ENCODE assay signal across 13 cellular contexts in the genomic region with DNA sequence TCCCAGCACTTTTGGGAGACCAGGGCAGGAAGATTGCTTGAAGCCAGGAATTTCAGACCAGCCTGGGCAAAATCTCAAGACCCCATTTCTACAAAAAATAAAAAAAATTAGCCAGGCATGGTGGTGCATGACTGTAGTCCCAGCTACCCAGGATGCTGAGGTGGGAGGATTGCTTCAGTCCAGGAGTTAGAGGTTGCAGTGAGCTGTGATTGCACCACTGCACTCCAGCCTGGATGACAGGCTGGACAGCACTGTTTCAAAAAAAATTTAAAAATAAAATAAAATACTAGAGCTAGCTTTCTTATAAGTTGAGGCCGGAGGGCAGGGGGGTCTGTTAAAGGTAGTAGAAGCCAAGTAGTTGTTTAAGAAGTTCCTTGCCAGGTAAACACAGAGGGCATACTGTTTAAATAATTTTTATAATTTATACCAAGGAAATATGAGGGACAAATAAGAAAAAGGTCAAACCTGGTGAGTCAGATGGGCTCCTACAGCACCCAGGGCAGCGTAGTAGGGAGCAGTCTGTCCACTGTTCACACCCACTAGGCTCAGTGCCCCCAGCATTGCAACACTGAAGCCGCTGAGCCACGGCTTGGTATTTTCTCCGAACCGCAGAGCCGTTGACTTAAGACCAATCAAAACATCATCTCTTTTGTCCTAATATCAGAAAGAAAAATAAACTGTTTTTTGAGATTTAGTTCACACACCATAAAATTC. TPM values are rescaled to one million over a fixed set of nuclear protein-coding genes. Genes with fewer than 3 reads are reported as not detected.
DNase-seq lines count a peak whose midpoint lies in the region; ATAC-seq and TF ChIP-seq lines count a peak whose summit lies in the region.
"Had no signal": no experiment of that assay in that cellular context is flagged by ENCODE, and none has a peak within 500 bp of the region (broad histone marks: within the 10 kb centered on the region; RNA-seq: fewer than 3 reads in every experiment).

No MANE protein-coding gene starts in this region.

- H3K27me3 ChIP-seq in SK-N-SH (ENCODE audit: insufficient read depth), result no peaks in the 10 kb centered on the region
- no peaks in the 10 kb centered on the region for H3K27me3 ChIP-seq in thoracic aorta (replicated peaks; ENCODE audit: insufficient read depth)
- H3K27me3 ChIP-seq: uterus had no signal

- H3K4me1 ChIP-seq in SK-N-SH (ENCODE audit: control insufficient read depth in 1 of 2, insufficient read depth in 2 of 2, low read depth in 1 of 2, low read length in 1 of 2) (no peaks in the 10 kb centered on the region), thoracic aorta (ENCODE audit: control insufficient read depth in 1 of 2, low read depth in 2 of 2) (peaks cover 0 to 7% of the 10 kb centered on the region in 2 donors)
- H3K4me1 ChIP-seq: uterus had no signal

- no peaks in the 10 kb centered on the region for H3K9me3 ChIP-seq in SK-N-SH
- no peaks in the 10 kb centered on the region for H3K9me3 ChIP-seq in thoracic aorta
- H3K9me3 ChIP-seq: uterus had no signal

- peaks cover 47% of the 10 kb centered on the region for H3K36me3 Mint-ChIP-seq in activated CD4-positive, alpha-beta memory T cell treated with anti-CD3 and anti-CD28 coated beads, Interleukin-2, amount 10 ng/mL, durations not matched to agents 7 days and 5 days (ENCODE audit: low read depth)

- no peaks in the 10 kb centered on the region for H4K20me1 ChIP-seq in SK-N-SH (ENCODE audit: insufficient read depth)

- no peak overlapping the region for H2AFZ ChIP-seq in SK-N-SH (ENCODE audit: low read depth)

- no peaks in the 10 kb centered on the region for H3K9me2 ChIP-seq in SK-N-SH

- peaks cover 11 to 18% of the 10 kb centered on the region in 2 experiments for H3K36me3 ChIP-seq in SK-N-SH (replicated peaks in 1 of 2; ENCODE audit: control insufficient read depth in 1 of 2, insufficient read depth in 2 of 2, low read length in 1 of 2)
- no peaks in the 10 kb centered on the region for H3K36me3 ChIP-seq in thoracic aorta
- H3K36me3 ChIP-seq: uterus had no signal

- peak; percentile 58 for ATAC-seq in SK-N-SH treated with all-trans-retinoic acid at 6 μM for 48 hours
- ATAC-seq in thoracic aorta (ENCODE audit: insufficient number of reproducible peaks, low FRiP score, low read depth), result peak; percentile 52
- ATAC-seq in GM21619 (IDR thresholded peaks at IDR 0.05; ENCODE audit: unreplicated experiment), result no peak

- H3K9me3 Mint-ChIP-seq in activated CD4-positive, alpha-beta memory T cell treated with anti-CD3 and anti-CD28 coated beads, Interleukin-2, amount 10 ng/mL, durations not matched to agents 7 days and 5 days, result no peaks in the 10 kb centered on the region

- H3K27ac Mint-ChIP-seq in activated CD4-positive, alpha-beta memory T cell treated with anti-CD3 and anti-CD28 coated beads, Interleukin-2, amount 10 ng/mL, durations not matched to agents 7 days and 5 days, result no peak overlapping the region

- H3K4me3 Mint-ChIP-seq in activated CD4-positive, alpha-beta memory T cell treated with anti-CD3 and anti-CD28 coated beads, Interleukin-2, amount 10 ng/mL, durations not matched to agents 7 days and 5 days, result no peak overlapping the region

- peaks cover 24% of the 10 kb centered on the region for H3K4me1 Mint-ChIP-seq in activated CD4-positive, alpha-beta memory T cell treated with anti-CD3 and anti-CD28 coated beads, Interleukin-2, amount 10 ng/mL, durations not matched to agents 7 days and 5 days

- no peak for TF ChIP-seq EP300 in SK-N-SH (IDR thresholded peaks at IDR 0.05; ENCODE audit: borderline replicate concordance in 1 of 2, low read depth in 1 of 2, low read length in 1 of 2)

- CTCF ChIA-PET in SK-N-SH (lab: Yijun Ruan, JAX), result interaction anchor here (0.6 to 1.6 kb wide), 4 partner anchors 11 to 236 kb away, joined by 3 to 9 read pairs (median 4); no protein-coding TSS in a partner anchor
- CTCF ChIA-PET in activated CD4-positive, alpha-beta memory T cell treated with anti-CD3 and anti-CD28 coated beads, Interleukin-2, amount 10 ng/mL, durations not matched to agents 7 days and 5 days (lab: Charles Lee), result interaction anchor here (0.6 to 3.3 kb wide), 13 partner anchors 14 to 222 kb away, joined by 3 to 19 read pairs (median 3); a partner anchor contains a TSS

- H3F3A ChIP-seq in SK-N-SH (replicated peaks; ENCODE audit: insufficient read depth), result peaks cover 9% of the 10 kb centered on the region

- H3K4me3 ChIP-seq in SK-N-SH (ENCODE audit: low read depth in 2 of 2, low read length in 1 of 2) (no peak overlapping the region), fibroblast of pulmonary artery (replicated peaks; ENCODE audit: low read depth, low read length) (no peak overlapping the region), thoracic aorta (no peak overlapping the region)
- H3K4me3 ChIP-seq: SK-N-MC, uterus had no signal

- no peak overlapping the region for H3K9ac ChIP-seq in SK-N-SH

- no peak overlapping the region for H3K4me2 ChIP-seq in SK-N-SH

- H3K27ac ChIP-seq in SK-N-SH (ENCODE audit: low read depth in 2 of 2, low read length in 1 of 2) (peak overlapping the region in 1 of 2 experiments; percentile 9; a peak in 1 of 4 replicates), thoracic aorta (no peak overlapping the region)
- H3K27ac ChIP-seq: SK-N-MC, uterus had no signal

- POLR2A ChIA-PET in SK-N-SH (lab: Yijun Ruan, JAX), result no interaction called here
- POLR2A ChIA-PET in activated CD4-positive, alpha-beta memory T cell treated with anti-CD3 and anti-CD28 coated beads, Interleukin-2, amount 10 ng/mL, durations not matched to agents 7 days and 5 days (lab: Charles Lee), result interaction anchor here (1.4 to 2.9 kb wide), 5 partner anchors 13 to 193 kb away, joined by 5 to 9 read pairs (median 6); a partner anchor contains a TSS

- TF ChIP-seq CTCF in SK-N-SH (IDR thresholded peaks at IDR 0.05) (no peak), fibroblast of pulmonary artery (IDR thresholded peaks at IDR 0.05; ENCODE audit: low read length, missing control alignments) (no peak), thoracic aorta (IDR thresholded peaks at IDR 0.05) (no peak)

- no peaks in the 10 kb centered on the region for H3K79me2 ChIP-seq in SK-N-SH (ENCODE audit: insufficient read depth)

- no peak for TF ChIP-seq RAD21 in SK-N-SH (IDR thresholded peaks at IDR 0.05; ENCODE audit: low read length)

- no peak for DNase-seq in SK-N-SH
- peak; percentile 45 for DNase-seq in SKM-1 (lab: John Stamatoyannopoulos, UW; ENCODE audit: unreplicated experiment)
- peak; percentile 90 for DNase-seq in fibroblast of pulmonary artery (ENCODE audit: low read depth)
- DNase-seq in thoracic aorta (ENCODE audit: low spot score), result peak; percentile 28
- no peak for DNase-seq in HT-29 (ENCODE audit: low spot score)
- no peak for DNase-seq in activated CD4-positive, alpha-beta memory T cell treated with anti-CD3 and anti-CD28 coated beads, Interleukin-2, amount 10 ng/mL, durations not matched to agents 7 days and 5 days
- DNase-seq: 8988T, DMS79 treated with DMSO at 0.1 percent for 48 hours, erythroblast, uterus had no signal

- H3K27me3 Mint-ChIP-seq in activated CD4-positive, alpha-beta memory T cell treated with anti-CD3 and anti-CD28 coated beads, Interleukin-2, amount 10 ng/mL, durations not matched to agents 7 days and 5 days, result no peaks in the 10 kb centered on the region

- 69% methylated on average over 7 of the region's 7 CpGs for WGBS in SK-N-SH (ENCODE audit: low lambda C conversion rate)

TF ChIP-seq in SK-N-SH treated with all-trans-retinoic acid at 6 μM for 48 hours, 23 proteins besides CTCF, POLR2A, EP300 and RAD21 (continues in another document):
- TF ChIP-seq GLIS3 (CRISPR knock-in tag; IDR thresholded peaks at IDR 0.05) (no peak), TOX (CRISPR knock-in tag; IDR thresholded peaks at IDR 0.05; ENCODE audit: borderline replicate concordance) (no peak), TCF4 (CRISPR knock-in tag; IDR thresholded peaks at IDR 0.05; ENCODE audit: borderline replicate concordance) (no peak), ARNTL (CRISPR knock-in tag; IDR thresholded peaks at IDR 0.05; ENCODE audit: borderline replicate concordance, low read depth) (no peak)
- TF ChIP-seq, protein P1, sequence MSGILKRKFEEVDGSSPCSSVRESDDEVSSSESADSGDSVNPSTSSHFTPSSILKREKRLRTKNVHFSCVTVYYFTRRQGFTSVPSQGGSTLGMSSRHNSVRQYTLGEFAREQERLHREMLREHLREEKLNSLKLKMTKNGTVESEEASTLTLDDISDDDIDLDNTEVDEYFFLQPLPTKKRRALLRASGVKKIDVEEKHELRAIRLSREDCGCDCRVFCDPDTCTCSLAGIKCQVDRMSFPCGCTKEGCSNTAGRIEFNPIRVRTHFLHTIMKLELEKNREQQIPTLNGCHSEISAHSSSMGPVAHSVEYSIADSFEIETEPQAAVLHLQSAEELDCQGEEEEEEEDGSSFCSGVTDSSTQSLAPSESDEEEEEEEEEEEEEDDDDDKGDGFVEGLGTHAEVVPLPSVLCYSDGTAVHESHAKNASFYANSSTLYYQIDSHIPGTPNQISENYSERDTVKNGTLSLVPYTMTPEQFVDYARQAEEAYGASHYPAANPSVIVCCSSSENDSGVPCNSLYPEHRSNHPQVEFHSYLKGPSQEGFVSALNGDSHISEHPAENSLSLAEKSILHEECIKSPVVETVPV (CRISPR knock-in tag; IDR thresholded peaks at IDR 0.05), result no peak

TF ChIP-seq in SK-N-SH, 30 proteins besides CTCF, POLR2A, EP300 and RAD21 (continues in another document):
- TF ChIP-seq ELF1 (IDR thresholded peaks at IDR 0.05) (no peak), FOXM1 (IDR thresholded peaks at IDR 0.05; ENCODE audit: low read depth) (no peak), MEF2A (IDR thresholded peaks at IDR 0.05; ENCODE audit: borderline replicate concordance, low read depth) (no peak), GABPA (IDR thresholded peaks at IDR 0.05; ENCODE audit: low read depth) (no peak), TAF1 (IDR thresholded peaks at IDR 0.05; ENCODE audit: borderline replicate concordance, low read depth, low read length) (no peak), FOXJ3 (CRISPR knock-in tag; IDR thresholded peaks at IDR 0.05) (no peak), MXI1 (IDR thresholded peaks at IDR 0.05; ENCODE audit: low read depth, low read length) (no peak), POLR2AphosphoS5 (IDR thresholded peaks at IDR 0.05; ENCODE audit: low read depth, low read length) (no peak)

RNA-seq across cellular contexts. Expression of a gene that starts 17.3 kb away (rescaled TPM):
- polyA plus RNA-seq in SK-N-SH (2012; rRNA removed), result 14.8 and 15.6 TPM in 2 replicates
- 16.8 and 20.6 TPM in 2 replicates for polyA plus RNA-seq in SK-N-SH (2012; cell fraction: cytosol; rRNA removed)
- 4.8 and 7.6 TPM in 2 replicates for polyA plus RNA-seq in SK-N-SH (2012; cell fraction: nucleus; rRNA removed)
- 10 to 100 TPM in 1 of 2 donors, 1 to 10 TPM in 1; 3.4 to 10.5 TPM for total RNA-seq in thoracic aorta
- total RNA-seq in HT-29 (2014; rRNA removed; shearing (Covaris generic)), result 14.6 and 19.3 TPM in 2 replicates
- 10 to 100 TPM; 20.3 to 20.7 TPM for total RNA-seq in activated CD4-positive, alpha-beta memory T cell treated with anti-CD3 and anti-CD28 coated beads, Interleukin-2, amount 10 ng/mL, durations not matched to agents 7 days and 5 days

Comparison
In these comparisons a context has a peak if more than half of its experiments do, and no peak if none do; other contexts are left out.
1. DNase-seq: peak in SKM-1 (single experiment), fibroblast of pulmonary artery (single experiment) and thoracic aorta (single experiment); none in SK-N-SH (single experiment), HT-29 (single experiment) and activated CD4-positive, alpha-beta memory T cell treated with anti-CD3 and anti-CD28 coated beads, Interleukin-2, amount 10 ng/mL, durations not matched to agents 7 days and 5 days (single experiment).